In the genomic region with DNA sequence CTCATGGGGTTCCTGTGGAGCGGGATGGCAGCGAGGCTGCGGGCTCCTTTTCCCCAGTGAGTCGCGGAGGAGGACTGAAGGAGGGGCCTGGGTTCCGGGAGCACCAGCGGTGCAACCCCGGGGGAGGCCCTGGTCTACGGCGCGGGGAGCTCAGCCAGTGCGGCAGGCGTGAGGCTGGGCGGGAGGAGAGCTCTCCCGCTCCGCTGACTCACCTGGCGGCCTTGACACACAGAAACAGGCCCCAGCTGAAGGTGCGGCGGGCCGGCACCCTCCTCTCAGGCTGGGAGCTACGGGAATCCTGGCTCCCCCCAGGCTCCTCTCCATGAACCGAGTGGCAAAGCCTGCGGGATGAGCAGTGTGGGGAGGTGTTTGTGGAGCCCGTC, we compare ENCODE assay signal across 11 cellular contexts. TPM values are rescaled to one million over a fixed set of nuclear protein-coding genes. Genes with fewer than 3 reads are reported as not detected.
DNase-seq lines count a peak whose midpoint lies in the region; ATAC-seq, FAIRE-seq and TF ChIP-seq lines count a peak whose summit lies in the region.
"Had no signal": no experiment of that assay in that cellular context is flagged by ENCODE, and none has a peak within 500 bp of the region (broad histone marks: within the 10 kb centered on the region; RNA-seq: fewer than 3 reads in every experiment).

No MANE protein-coding gene starts in this region.

- H3K14ac ChIP-seq in H9 (ENCODE audit: insufficient read depth, low read length): no peak overlapping the region

- H2BK120ac ChIP-seq in H9 (ENCODE audit: low read depth, low read length, poor library complexity, severe bottlenecking): no peak overlapping the region

- H3K9me3 ChIP-seq in H9 (ENCODE audit: control insufficient read depth, low read depth, low read length) (peaks cover 5% of the 10 kb centered on the region), GM12878 (replicated peaks; ENCODE audit: control insufficient read depth, insufficient read depth, low read length) (no peaks in the 10 kb centered on the region; the same call in 2 of the 3 replicates), esophagus muscularis mucosa (no peaks in the 10 kb centered on the region)

- H3K4me1 Mint-ChIP-seq in H9 (peaks cover 4 to 17% of the 10 kb centered on the region in 2 experiments; a peak in 3 of 4 replicates), memory B cell (peaks cover 2% of the 10 kb centered on the region)

- H3K79me2 ChIP-seq in H9 (ENCODE audit: insufficient read depth, low read length) (no peaks in the 10 kb centered on the region), GM12878 (ENCODE audit: control insufficient read depth, insufficient read depth, low read length) (no peaks in the 10 kb centered on the region)

- H3K4me3 ChIP-seq in GM12878: no peak overlapping the region
- no peak overlapping the region for H3K4me3 ChIP-seq in coronary artery
- no peak overlapping the region for H3K4me3 ChIP-seq in esophagus muscularis mucosa

- intact Hi-C loops in GM12878 (cut with micrococcal nuclease; ENCODE audit: unreplicated experiment) (no loop called here), Right ventricle myocardium inferior (cut with DNase I) (loop anchor here (10.0 kb wide), 1 partner anchor 48 kb away; a partner anchor contains a TSS), esophagus muscularis mucosa (cut with DNase I) (no loop called here)

- no peak overlapping the region for H2AK5ac ChIP-seq in H9 (ENCODE audit: insufficient read length, low read length)

- peaks cover 4% of the 10 kb centered on the region for H3K23me2 ChIP-seq in H9 (ENCODE audit: insufficient read length, low read depth, low read length, poor library complexity, severe bottlenecking)

- H2BK15ac ChIP-seq in H9 (ENCODE audit: low read depth, low read length): no peak overlapping the region

- H4K5ac ChIP-seq in H9 (ENCODE audit: insufficient read length, low read depth, low read length): no peak overlapping the region

- peak overlapping the region in 1 of 3 experiments; percentile 67; a peak in 2 of 7 replicates for H3K27ac Mint-ChIP-seq in H9
- H3K27ac Mint-ChIP-seq in memory B cell: no peak overlapping the region
- H3K27ac Mint-ChIP-seq: CD4-positive, CD25-positive, alpha-beta regulatory T cell had no signal

- H3K9ac ChIP-seq in H9 (ENCODE audit: extremely low read depth, insufficient read length, low read length) (no peak overlapping the region), GM12878 (ENCODE audit: control insufficient read depth, insufficient read depth, low read length) (no peak overlapping the region)

- RAD21 ChIA-PET in GM12878 (lab: Charles Lee; ENCODE audit: unreplicated experiment): no interaction called here

- no peak overlapping the region for H4K91ac ChIP-seq in H9 (ENCODE audit: insufficient read length, low read depth, low read length)

- no peak for TF ChIP-seq CTCF in H9 (conservative IDR thresholded peaks at IDR 0.05)
- no peak for TF ChIP-seq CTCF in GM12878 (IDR thresholded peaks at IDR 0.05 in 2 of 3, conservative IDR thresholded peaks at IDR 0.05 in 1 of 3; ENCODE audit: control insufficient read depth in 2 of 3, extremely low read depth in 1 of 3, insufficient read depth in 1 of 3, low read depth in 3 of 3, low read length in 3 of 3)
- TF ChIP-seq CTCF in coronary artery (IDR thresholded peaks at IDR 0.05): no peak
- TF ChIP-seq CTCF in esophagus muscularis mucosa (IDR thresholded peaks at IDR 0.05): no peak
- no peak for TF ChIP-seq CTCF in GM10266 (IDR thresholded peaks at IDR 0.05; ENCODE audit: control insufficient read depth, insufficient read depth, low read depth, missing control alignments)

- no CpG with 5 or more reads among the region's 24 CpGs for WGBS in H9 (ENCODE audit: extremely low coverage, insufficient read length, low lambda C conversion rate)
- WGBS in GM12878 (ENCODE audit: insufficient coverage, insufficient replicate concordance, low lambda C conversion rate, missing lambda C conversion rate): 48% methylated on average over 18 of the region's 24 CpGs
- WGBS in esophagus muscularis mucosa: 23% methylated on average over 5 of the region's 24 CpGs

- in situ Hi-C loops in GM12878 (cut with MboI): no loop called here

- peaks cover 14 to 16% of the 10 kb centered on the region in 2 experiments for H3K9me3 Mint-ChIP-seq in H9
- H3K9me3 Mint-ChIP-seq in memory B cell: peaks cover 8% of the 10 kb centered on the region

- H4K8ac ChIP-seq in H9 (replicated peaks; ENCODE audit: insufficient read length, low read depth, low read length): no peak overlapping the region

- no peak for TF ChIP-seq EP300 in GM12878 (IDR thresholded peaks at IDR 0.05; ENCODE audit: borderline replicate concordance in 1 of 2, control insufficient read depth in 1 of 2, low read depth in 2 of 2, low read length in 2 of 2)
- no peak for TF ChIP-seq EP300 in esophagus muscularis mucosa (IDR thresholded peaks at IDR 0.05)

- no peak overlapping the region for H3K4me2 ChIP-seq in H9 (ENCODE audit: insufficient read depth, insufficient read length, low read length)
- H3K4me2 ChIP-seq in GM12878 (ENCODE audit: control insufficient read depth, insufficient read depth): no peak overlapping the region

- SMC1A ChIA-PET in GM12878 (lab: Charles Lee; ENCODE audit: uncharacterized antibody, unreplicated experiment): no interaction called here

- H3K23ac ChIP-seq in H9 (ENCODE audit: insufficient read length, low read depth, low read length): no peak overlapping the region

- H3K56ac ChIP-seq in H9 (ENCODE audit: insufficient read length, low read depth, low read length): no peak overlapping the region

- BruUV-seq in GM12878 (replicated peaks; lab: Mats Ljungman, UMichigan): no TSS peak

- no peak overlapping the region for H3K18ac ChIP-seq in H9 (ENCODE audit: insufficient read length, low read depth, low read length)

- no peak overlapping the region for H2BK12ac ChIP-seq in H9 (ENCODE audit: insufficient read length, low read depth, low read length)

- no peaks in the 10 kb centered on the region for H3K79me1 ChIP-seq in H9 (ENCODE audit: insufficient read depth, low read depth, low read length, poor library complexity, severe bottlenecking)

- no peak; the same call in 1 of the 2 replicates for TF ChIP-seq POLR2A in GM12878 (IDR thresholded peaks at IDR 0.05; ENCODE audit: low read depth, low read length)
- no peak for TF ChIP-seq POLR2A in esophagus muscularis mucosa (IDR thresholded peaks at IDR 0.05; ENCODE audit: low read depth)

- POLR2A ChIA-PET in GM12878 (lab: Charles Lee): no interaction called here

- peaks cover 6 to 15% (median 10%) of the 10 kb centered on the region in 3 experiments; a peak in 6 of 7 replicates for H3K36me3 Mint-ChIP-seq in H9 (ENCODE audit: insufficient read depth in 1 of 3, low read depth in 3 of 3)
- H3K36me3 Mint-ChIP-seq in memory B cell: no peaks in the 10 kb centered on the region
- H3K36me3 Mint-ChIP-seq: CD4-positive, CD25-positive, alpha-beta regulatory T cell had no signal

- H2AFZ ChIP-seq in H9 (ENCODE audit: low read length) (no peak overlapping the region), GM12878 (ENCODE audit: control insufficient read depth, low read depth, low read length) (no peak overlapping the region)

- CTCF ChIA-PET in GM12878 (lab: Yijun Ruan, JAX): no interaction called here

- TF ChIP-seq RAD21 in GM12878 (IDR thresholded peaks at IDR 0.05; ENCODE audit: insufficient read depth, low read depth, low read length): no peak

- FAIRE-seq in GM12878 (lab: Jason Lieb, UNC): no peak

- H3T11ph ChIP-seq in H9 (ENCODE audit: low read length): no peak overlapping the region

- no peak overlapping the region for H2BK20ac ChIP-seq in H9 (ENCODE audit: low read depth, low read length, poor library complexity, severe bottlenecking)

- H3K27me3 ChIP-seq in H9 (ENCODE audit: insufficient read depth, low read length) (no peaks in the 10 kb centered on the region), GM12878 (replicated peaks in 1 of 2; ENCODE audit: control insufficient read depth in 2 of 2, insufficient read depth in 2 of 2, low read length in 1 of 2) (peaks cover 0 to 2% of the 10 kb centered on the region in 2 experiments; a peak in 1 of 4 replicates), esophagus muscularis mucosa (peaks cover 0 to 49% (median 0%) of the 10 kb centered on the region in 4 donors)

- no peak overlapping the region for H3K27ac ChIP-seq in H9 (ENCODE audit: insufficient read length, low read depth, low read length)
- no peak overlapping the region for H3K27ac ChIP-seq in GM12878 (ENCODE audit: control insufficient read depth, insufficient read depth)
- no peak overlapping the region for H3K27ac ChIP-seq in coronary artery
- H3K27ac ChIP-seq in esophagus muscularis mucosa (replicated peaks in 1 of 4): no peak overlapping the region

- ATAC-seq in GM12878 (peak; percentile 56), memory B cell (ENCODE audit: low read depth) (peak; percentile 53), Right ventricle myocardium inferior (no peak)

- H3K4ac ChIP-seq in H9 (ENCODE audit: low read depth, low read length): no peak overlapping the region

- H4K20me1 ChIP-seq in H9 (ENCODE audit: control insufficient read depth, insufficient read depth, insufficient read length) (no peaks in the 10 kb centered on the region), GM12878 (ENCODE audit: control insufficient read depth, insufficient read depth) (no peaks in the 10 kb centered on the region)

- H3K4me3 Mint-ChIP-seq in H9 (no peak overlapping the region), memory B cell (peak overlapping the region; percentile 54)

- H3K27me3 Mint-ChIP-seq in H9 (ENCODE audit: low read depth): peaks cover 42% of the 10 kb centered on the region
- H3K27me3 Mint-ChIP-seq in memory B cell: peaks cover 13% of the 10 kb centered on the region

- H3K4me1 ChIP-seq in H9 (ENCODE audit: insufficient read depth, low read length) (no peaks in the 10 kb centered on the region; the same call in 1 of the 2 replicates), GM12878 (ENCODE audit: control insufficient read depth, insufficient read depth, low read length) (no peaks in the 10 kb centered on the region), esophagus muscularis mucosa (no peaks in the 10 kb centered on the region)

- H2BK5ac ChIP-seq in H9 (ENCODE audit: insufficient read length, low read length): no peak overlapping the region

- DNase-seq in DMS53 (lab: John Stamatoyannopoulos, UW) (peak; percentile 83), H9 (peak; percentile 69), GM12878 (ENCODE audit: low read depth, low spot score) (no peak), memory B cell (ENCODE audit: low spot score in 2 of 2) (no peak), coronary artery (ENCODE audit: low spot score) (no peak), Right ventricle myocardium inferior (ENCODE audit: missing footprints) (no peak), esophagus muscularis mucosa (ENCODE audit: extremely low spot score) (no peak), GM10266 (ENCODE audit: extremely low spot score) (no peak)
- DNase-seq: CD4-positive, CD25-positive, alpha-beta regulatory T cell; effector CD4-positive, alpha-beta T cell; NCI-H510A had no signal

- no peaks in the 10 kb centered on the region for H3K36me3 ChIP-seq in GM12878 (ENCODE audit: control insufficient read depth in 2 of 2, insufficient read depth in 2 of 2, low read length in 1 of 2)
- no peaks in the 10 kb centered on the region for H3K36me3 ChIP-seq in esophagus muscularis mucosa

RNA-seq across cellular contexts. Expression of a gene that starts 6.8 kb away (rescaled TPM):
- total RNA-seq in H9 (2021) (30.4 and 31.7 TPM in 2 replicates), GM12878 (2014; rRNA removed) (17.6 and 19.0 TPM in 2 replicates), GM12878 (2014; rRNA removed; fragmentation: Illumina TruSeq; extraction: Trizol) (13.1 and 18.1 TPM in 2 replicates), GM12878 (2021) (18.3 and 20.1 TPM in 2 replicates), Right ventricle myocardium inferior (6.6 TPM), esophagus muscularis mucosa (10 to 100 TPM; 12.6 to 20.8 (median 16.3) TPM)
- total RNA-seq in GM12878 (2013; cell fraction: nucleolus; rRNA removed): 77.9 and 79.1 TPM in 2 replicates
- polyA plus RNA-seq in GM12878 (2011; ENCODE audit: low read depth): 8.6 TPM
- polyA plus RNA-seq in GM12878 (2011; rRNA removed) (15.7 and 18.0 TPM in 2 replicates), GM12878 (2014; fragmentation: Illumina TruSeq; extraction: Trizol) (18.2 and 21.6 TPM in 2 replicates), GM12878 (2014; fragmentation: Nextera tagmentation; extraction: Ambion mirVana) (1 to 10 TPM; 2.9 to 4.2 TPM), GM12878 (2014; rRNA removed) (20.8 and 21.3 TPM in 2 replicates), GM12878 (2016; fragmentation: Nextera tagmentation; extraction: Ambion mirVana) (10 to 100 TPM; 12.7 to 13.9 TPM)
- 12.9 and 14.4 TPM in 2 replicates for polyA plus RNA-seq in GM12878 (2011; cell fraction: cytosol; rRNA removed)
- polyA plus RNA-seq in GM12878 (2011; cell fraction: nucleus; rRNA removed): 31.6 and 44.3 TPM in 2 replicates
- 11.9 and 14.8 TPM in 2 replicates for polyA plus RNA-seq in GM12878 (2012)
- 18.7 and 20.2 TPM in 2 replicates for polyA minus RNA-seq in GM12878 (2011; rRNA and poly(A)+ RNA removed)
- polyA minus RNA-seq in GM12878 (2011; cell fraction: cytosol; rRNA and poly(A)+ RNA removed): 12.0 and 14.8 TPM in 2 replicates
- 18.6 and 34.3 TPM in 2 replicates for polyA minus RNA-seq in GM12878 (2011; cell fraction: nucleus; rRNA and poly(A)+ RNA removed)

RNA-seq across cellular contexts. Expression of a gene that starts 49.7 kb away (rescaled TPM):
- total RNA-seq in H9 (2021): 49.3 and 62.3 TPM in 2 replicates
- 221 and 240 TPM in 2 replicates for total RNA-seq in GM12878 (2013; cell fraction: nucleolus; rRNA removed)
- total RNA-seq in GM12878 (2014; rRNA removed): 49.0 and 63.5 TPM in 2 replicates
- 27.1 and 28.3 TPM in 2 replicates for total RNA-seq in GM12878 (2014; rRNA removed; fragmentation: Illumina TruSeq; extraction: Trizol)
- total RNA-seq in GM12878 (2021): 44.4 and 52.9 TPM in 2 replicates
- polyA plus RNA-seq in GM12878 (2011; ENCODE audit: low read depth): 11.0 TPM
- 29.1 and 43.4 TPM in 2 replicates for polyA plus RNA-seq in GM12878 (2011; rRNA removed)
- 21.4 and 23.7 TPM in 2 replicates for polyA plus RNA-seq in GM12878 (2011; cell fraction: cytosol; rRNA removed)
- 50.8 and 52.8 TPM in 2 replicates for polyA plus RNA-seq in GM12878 (2011; cell fraction: nucleus; rRNA removed)
- polyA plus RNA-seq in GM12878 (2012): 14.0 and 19.9 TPM in 2 replicates
- polyA plus RNA-seq in GM12878 (2014; fragmentation: Illumina TruSeq; extraction: Trizol): 28.4 and 33.4 TPM in 2 replicates
- polyA plus RNA-seq in GM12878 (2014; fragmentation: Nextera tagmentation; extraction: Ambion mirVana): 1 to 10 TPM; 4.0 to 7.5 TPM
- polyA plus RNA-seq in GM12878 (2014; rRNA removed): 24.7 and 27.4 TPM in 2 replicates
- polyA plus RNA-seq in GM12878 (2016; fragmentation: Nextera tagmentation; extraction: Ambion mirVana): 10 to 100 TPM; 44.2 to 46.5 TPM
- polyA minus RNA-seq in GM12878 (2011; rRNA and poly(A)+ RNA removed): 70.2 and 78.6 TPM in 2 replicates
- polyA minus RNA-seq in GM12878 (2011; cell fraction: cytosol; rRNA and poly(A)+ RNA removed): 18.4 and 19.6 TPM in 2 replicates
- polyA minus RNA-seq in GM12878 (2011; cell fraction: nucleus; rRNA and poly(A)+ RNA removed): 85.7 and 148 TPM in 2 replicates
- 35.4 TPM for total RNA-seq in Right ventricle myocardium inferior
- total RNA-seq in esophagus muscularis mucosa: 10 to 100 TPM; 38.0 to 81.3 (median 56.4) TPM

Comparison
In these comparisons a context has a peak if more than half of its experiments do, and no peak if none do; other contexts are left out.
1. DNase-seq: peak in DMS53 (single experiment) and H9 (single experiment); none in GM12878 (single experiment), memory B cell (0 of 2), coronary artery (single experiment), Right ventricle myocardium inferior (single experiment), esophagus muscularis mucosa (single experiment) and GM10266 (single experiment).